Comparison of ENCODE assay signal across 8 cellular contexts in the genomic region with DNA sequence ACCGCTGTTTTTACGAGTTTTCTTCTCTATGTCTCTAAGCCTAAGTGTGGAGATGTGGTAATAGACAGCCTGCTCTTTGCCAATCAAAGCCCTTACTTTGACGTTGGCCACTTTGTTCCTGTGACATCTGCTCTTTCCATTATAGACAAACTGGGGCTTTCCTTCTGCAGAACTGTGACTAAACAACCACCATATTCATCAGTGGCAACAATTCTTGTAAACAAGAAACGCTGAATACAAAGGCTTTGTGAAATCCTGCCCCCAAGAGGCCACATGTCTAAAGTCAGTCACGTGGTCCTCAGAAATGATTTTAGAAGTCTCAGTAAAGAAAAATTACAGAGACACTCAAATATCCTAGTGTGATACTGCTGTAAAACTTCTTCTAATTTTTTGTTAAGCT. TPM values are rescaled to one million over a fixed set of nuclear protein-coding genes. Genes with fewer than 3 reads are reported as not detected.
DNase-seq lines count a peak whose midpoint lies in the region; ATAC-seq and TF ChIP-seq lines count a peak whose summit lies in the region.

No MANE protein-coding gene starts in this region.

- H3K4me3 ChIP-seq in CD4-positive, CD25-positive, alpha-beta regulatory T cell (ENCODE audit: low read depth, low read length) = no peak overlapping the region
- H3K4me3 ChIP-seq in astrocyte of the spinal cord (ENCODE audit: low read depth, low read length) (no peak overlapping the region), kidney epithelial cell (ENCODE audit: low read depth, low read length) (no peak overlapping the region)

- no peaks in the 10 kb centered on the region for H3K36me3 ChIP-seq in CD4-positive, CD25-positive, alpha-beta regulatory T cell (ENCODE audit: control insufficient read depth, insufficient read depth, low read length)
- peaks cover 1% of the 10 kb centered on the region for H3K36me3 ChIP-seq in kidney epithelial cell (ENCODE audit: control insufficient read depth, insufficient read depth, low read length)

- TF ChIP-seq CTCF in astrocyte of the spinal cord (IDR thresholded peaks at IDR 0.05; ENCODE audit: low read depth, low read length) (peak; percentile 49), kidney epithelial cell (IDR thresholded peaks at IDR 0.05; ENCODE audit: insufficient read depth, low read length, poor library complexity, severe bottlenecking) (peak; percentile 46)

- H3K4me1 Mint-ChIP-seq in CD4-positive, CD25-positive, alpha-beta regulatory T cell = peaks cover 0 to 5% (median 1%) of the 10 kb centered on the region in 4 donors

- H3K4me3 Mint-ChIP-seq in CD4-positive, CD25-positive, alpha-beta regulatory T cell = no peak overlapping the region

- peaks cover 3% of the 10 kb centered on the region for H3K27me3 ChIP-seq in CD4-positive, CD25-positive, alpha-beta regulatory T cell (ENCODE audit: control insufficient read depth, insufficient read depth, low read length)
- H3K27me3 ChIP-seq in kidney epithelial cell (ENCODE audit: control insufficient read depth, insufficient read depth, low read length) = no peaks in the 10 kb centered on the region

- H3K9me3 ChIP-seq in CD4-positive, CD25-positive, alpha-beta regulatory T cell (ENCODE audit: control insufficient read depth in 2 of 2, low read length in 2 of 2) = no peaks in the 10 kb centered on the region

- H3K4me1 ChIP-seq in CD4-positive, CD25-positive, alpha-beta regulatory T cell (ENCODE audit: control insufficient read depth, insufficient read depth, low read length, poor library complexity, severe bottlenecking) = no peaks in the 10 kb centered on the region

- peak in 1 of 2 donors; percentile 53 for ATAC-seq in CD4-positive, CD25-positive, alpha-beta regulatory T cell (ENCODE audit: low read depth in 2 of 2)
- ATAC-seq in GM18499 (IDR thresholded peaks at IDR 0.05; ENCODE audit: insufficient read depth, unreplicated experiment) (peak; percentile 89), HG02884 (IDR thresholded peaks at IDR 0.05; ENCODE audit: unreplicated experiment) (peak; percentile 79)
- peak; percentile 80 for ATAC-seq in stimulated activated naive CD8-positive, alpha-beta T cell treated with anti-CD3 and anti-CD28 coated beads, Interleukin-15, Interleukin-2, amounts not matched to agents 100 U/mL and 50 U/mL, for 24 hours

- H3K27ac ChIP-seq in CD4-positive, CD25-positive, alpha-beta regulatory T cell (ENCODE audit: insufficient read depth, low read length, poor library complexity, severe bottlenecking) = no peak overlapping the region

- peaks cover 9% of the 10 kb centered on the region for H3K27me3 Mint-ChIP-seq in CD4-positive, CD25-positive, alpha-beta regulatory T cell

- in situ Hi-C loops in astrocyte of the spinal cord (cut with HindIII; ENCODE audit: low sequenced_read_pairs) = no loop called here

- peak in 2 of 3 donors; percentile 3 to 55 for DNase-seq in CD4-positive, CD25-positive, alpha-beta regulatory T cell
- DNase-seq in NCI-H510A treated with DMSO at 0.1 percent for 48 hours (lab: John Stamatoyannopoulos, UW) (peak; percentile 21), astrocyte of the spinal cord (ENCODE audit: low read depth, low spot score) (peak; percentile 75), kidney epithelial cell (ENCODE audit: low read depth) (no peak)
- peak; percentile 10 for DNase-seq in stimulated activated naive CD8-positive, alpha-beta T cell treated with anti-CD3 and anti-CD28 coated beads, Interleukin-15, Interleukin-2, amounts not matched to agents 100 U/mL and 50 U/mL, for 24 hours
- no peak for DNase-seq in activated CD8-positive, alpha-beta memory T cell treated with anti-CD3 and anti-CD28 coated beads, Interleukin-2, amount 50 U/mL, for 4 hours

- H3K9me3 Mint-ChIP-seq in CD4-positive, CD25-positive, alpha-beta regulatory T cell = peaks cover 0 to 2% (median 0%) of the 10 kb centered on the region in 7 donors

- no peak overlapping the region for H3K27ac Mint-ChIP-seq in CD4-positive, CD25-positive, alpha-beta regulatory T cell

- no peaks in the 10 kb centered on the region for H3K36me3 Mint-ChIP-seq in CD4-positive, CD25-positive, alpha-beta regulatory T cell

RNA-seq across cellular contexts. Expression of gene CAPZA2, which starts 59.6 kb away (rescaled TPM):
- total RNA-seq in CD4-positive, CD25-positive, alpha-beta regulatory T cell = 118 TPM
- polyA plus RNA-seq in CD4-positive, CD25-positive, alpha-beta regulatory T cell = 100 to 1,000 TPM; 217 to 267 (median 230) TPM
- 69.8 and 75.7 TPM in 2 replicates for total RNA-seq in kidney epithelial cell

Comparison
In these comparisons a context has a peak if more than half of its experiments do, and no peak if none do; other contexts are left out.
1. DNase-seq: peak in CD4-positive, CD25-positive, alpha-beta regulatory T cell (2 of 3), NCI-H510A treated with DMSO at 0.1 percent for 48 hours (single experiment), astrocyte of the spinal cord (single experiment) and stimulated activated naive CD8-positive, alpha-beta T cell treated with anti-CD3 and anti-CD28 coated beads, Interleukin-15, Interleukin-2, amounts not matched to agents 100 U/mL and 50 U/mL, for 24 hours (single experiment); none in kidney epithelial cell (single experiment) and activated CD8-positive, alpha-beta memory T cell treated with anti-CD3 and anti-CD28 coated beads, Interleukin-2, amount 50 U/mL, for 4 hours (single experiment).